ENCODE assay signal across 8 cellular contexts in the genomic region with DNA sequence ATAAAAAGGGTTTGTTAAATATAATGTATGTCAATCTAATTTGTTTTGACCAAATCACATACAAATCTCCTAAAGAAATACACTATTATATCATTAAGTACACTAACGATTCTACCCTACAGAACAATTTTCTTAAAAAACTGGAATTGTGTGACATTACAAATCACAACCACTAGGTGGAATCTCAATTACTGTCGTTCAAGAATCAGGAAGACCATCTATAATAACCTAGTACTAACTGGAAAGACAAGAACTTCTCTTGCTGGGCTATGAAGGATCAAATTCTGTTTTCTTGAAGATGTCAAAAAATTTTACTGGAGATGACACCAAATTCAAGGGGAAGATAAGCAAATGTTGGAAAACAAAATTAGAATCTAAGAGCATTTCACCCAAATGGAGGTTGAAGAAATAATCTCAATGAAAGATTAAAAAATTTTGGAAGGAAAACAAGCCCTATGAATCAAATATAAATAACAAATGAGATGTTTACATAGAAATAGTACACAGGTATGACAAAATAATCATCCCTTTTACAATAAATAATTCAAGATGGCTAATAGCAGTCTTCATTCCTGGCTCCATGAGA.
A peak's percentile ranks its signal among the peaks of the same experiment; 100 is the strongest.
DNase-seq lines count a peak whose midpoint lies in the region; ATAC-seq, FAIRE-seq and TF ChIP-seq lines count a peak whose summit lies in the region.

No MANE protein-coding gene starts in this region.

- peak overlapping the region; percentile 45 for H3K9ac ChIP-seq in adipocyte (ENCODE audit: low read length)

- peaks cover 3% of the 10 kb centered on the region for H3K36me3 ChIP-seq in adipocyte (ENCODE audit: control insufficient read depth, insufficient read depth, low read length, severe bottlenecking)

- peaks cover 39% of the 10 kb centered on the region for H3K4me1 ChIP-seq in adipocyte (ENCODE audit: control insufficient read depth, insufficient read depth, low read length)

- peak; percentile 87 for FAIRE-seq in GM19239 (lab: Jason Lieb, UNC)
- peak; percentile 96 for FAIRE-seq in islet of Langerhans (lab: Jason Lieb, UNC)

- peak; percentile 41 for TF ChIP-seq CTCF in LNCaP clone FGC (IDR thresholded peaks at IDR 0.05; ENCODE audit: control insufficient read depth, extremely low read depth, insufficient read depth)

- no peaks in the 10 kb centered on the region for H3K9me3 ChIP-seq in adipocyte (ENCODE audit: control insufficient read depth, low read length)

- ATAC-seq in HG03039 (IDR thresholded peaks at IDR 0.05; ENCODE audit: unreplicated experiment) (no peak), HG02588 (IDR thresholded peaks at IDR 0.05; ENCODE audit: unreplicated experiment) (no peak)

- no peaks in the 10 kb centered on the region for H3K27me3 ChIP-seq in adipocyte (replicated peaks; ENCODE audit: control insufficient read depth, insufficient read depth, low read length)

- H3K4me3 ChIP-seq in LNCaP clone FGC (ENCODE audit: low read depth, low read length): no peak overlapping the region
- no peak overlapping the region for H3K4me3 ChIP-seq in adipocyte (ENCODE audit: low read length)

- peak; percentile 35 for DNase-seq in COLO829 (ENCODE audit: low spot score)
- peak; percentile 3 for DNase-seq in GM19239 (ENCODE audit: insufficient read length, low spot score)
- DNase-seq in LNCaP clone FGC (ENCODE audit: low read depth): no peak
- DNase-seq in adipocyte (ENCODE audit: low read depth): peak; percentile 60
- DNase-seq in NK-92 treated with Interleukin-12 subunit alpha and Interleukin-12 subunit beta, amount 100 ng/mL, for 24 hours (lab: John Stamatoyannopoulos, UW): no peak

Comparison
In these comparisons a context has a peak if more than half of its experiments do, and no peak if none do; other contexts are left out.
1. DNase-seq: peak in COLO829 (single experiment), GM19239 (single experiment) and adipocyte (single experiment); none in LNCaP clone FGC (single experiment) and NK-92 treated with Interleukin-12 subunit alpha and Interleukin-12 subunit beta, amount 100 ng/mL, for 24 hours (single experiment).